ENCODE assay signal across 11 cellular contexts in the genomic region with DNA sequence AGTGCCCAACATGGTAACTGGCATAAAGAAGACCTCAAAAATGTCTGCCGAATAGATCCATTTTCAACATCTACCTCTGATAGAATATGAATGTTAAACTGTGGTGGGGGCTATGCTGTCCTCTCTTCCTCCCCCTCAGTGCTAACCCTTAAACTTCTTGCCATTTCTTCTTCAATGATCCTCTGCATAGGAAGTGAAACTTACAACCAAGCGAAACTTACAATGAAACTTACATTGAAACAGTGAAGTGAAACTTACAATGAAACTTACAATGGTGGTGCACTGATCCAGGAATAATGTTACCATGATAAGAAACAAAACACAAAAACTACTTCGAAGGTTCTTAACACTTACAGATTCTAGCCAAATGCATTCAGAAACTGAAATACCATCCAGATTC. TPM values are rescaled to one million over a fixed set of nuclear protein-coding genes. Genes with fewer than 3 reads are reported as not detected.
DNase-seq lines count a peak whose midpoint lies in the region; ATAC-seq lines count a peak whose summit lies in the region.
"Had no signal": no experiment of that assay in that cellular context is flagged by ENCODE, and none has a peak within 500 bp of the region (broad histone marks: within the 10 kb centered on the region; RNA-seq: fewer than 3 reads in every experiment).

No MANE protein-coding gene starts in this region.

- ATAC-seq in HG02938 (IDR thresholded peaks at IDR 0.05; ENCODE audit: unreplicated experiment) (peak; percentile 54), T-helper 17 cell (no peak)
- ATAC-seq in stimulated activated memory B cell treated with anti-CD40 and anti-IgM and Interleukin-4, amounts not matched to agents 10 μg/mL and 1 μg/mL and 100 μg/mL, for 72 hours = peak; percentile 81

- no peaks in the 10 kb centered on the region for H3K9me3 ChIP-seq in T-helper 17 cell (ENCODE audit: control insufficient read depth, low read length, poor library complexity, severe bottlenecking)

- peaks cover 90% of the 10 kb centered on the region for H3K36me3 Mint-ChIP-seq in activated T-cell treated with anti-CD3 and anti-CD28 coated beads, Interleukin-2, amount 50 U/mL, for 24 hours (ENCODE audit: low read depth)
- peaks cover 2% of the 10 kb centered on the region for H3K36me3 Mint-ChIP-seq in T-helper 17 cell (ENCODE audit: low read depth)
- peaks cover 51% of the 10 kb centered on the region for H3K36me3 Mint-ChIP-seq in stimulated activated memory B cell treated with anti-CD40 and anti-IgM and Interleukin-4, amounts not matched to agents 10 μg/mL and 1 μg/mL and 100 μg/mL, for 72 hours

- peak overlapping the region; percentile 60 for H3K27ac Mint-ChIP-seq in activated T-cell treated with anti-CD3 and anti-CD28 coated beads, Interleukin-2, amount 50 U/mL, for 24 hours
- peak overlapping the region; percentile 24 for H3K27ac Mint-ChIP-seq in T-helper 17 cell
- H3K27ac Mint-ChIP-seq in stimulated activated memory B cell treated with anti-CD40 and anti-IgM and Interleukin-4, amounts not matched to agents 10 μg/mL and 1 μg/mL and 100 μg/mL, for 72 hours = peak overlapping the region; percentile 15
- H3K27ac Mint-ChIP-seq: nephron had no signal

- no peak overlapping the region for H3K4me3 Mint-ChIP-seq in activated T-cell treated with anti-CD3 and anti-CD28 coated beads, Interleukin-2, amount 50 U/mL, for 24 hours
- H3K4me3 Mint-ChIP-seq in T-helper 17 cell = no peak overlapping the region
- H3K4me3 Mint-ChIP-seq in stimulated activated memory B cell treated with anti-CD40 and anti-IgM and Interleukin-4, amounts not matched to agents 10 μg/mL and 1 μg/mL and 100 μg/mL, for 72 hours = peak overlapping the region; percentile 0

- H3K4me1 Mint-ChIP-seq in activated T-cell treated with anti-CD3 and anti-CD28 coated beads, Interleukin-2, amount 50 U/mL, for 24 hours (ENCODE audit: low read depth) = peaks cover 45% of the 10 kb centered on the region
- peaks cover 20% of the 10 kb centered on the region for H3K4me1 Mint-ChIP-seq in T-helper 17 cell
- peaks cover 45% of the 10 kb centered on the region for H3K4me1 Mint-ChIP-seq in stimulated activated memory B cell treated with anti-CD40 and anti-IgM and Interleukin-4, amounts not matched to agents 10 μg/mL and 1 μg/mL and 100 μg/mL, for 72 hours

- in situ Hi-C loops in G401 (cut with HindIII; ENCODE audit: low sequenced_read_pairs) = no loop called here

- DNase-seq in activated T-cell treated with anti-CD3 and anti-CD28 coated beads, Interleukin-2, amount 50 U/mL, for 24 hours = no peak
- no peak for DNase-seq in activated T-cell treated with anti-CD3 and anti-CD28 coated beads, Interleukin-2, amount 50 U/mL, for 48 hours
- DNase-seq in T-helper 17 cell (no peak), G401 (ENCODE audit: low spot score) (no peak), NCI-H187 (lab: John Stamatoyannopoulos, UW) (no peak), DMS79 (lab: John Stamatoyannopoulos, UW) (no peak)
- DNase-seq: activated naive CD4-positive, alpha-beta T cell treated with Interleukin-2 at 50 U/mL for 16 hours; NCI-H2029 treated with DMSO at 0.1 percent for 48 hours had no signal

- no peaks in the 10 kb centered on the region for H3K9me3 Mint-ChIP-seq in activated T-cell treated with anti-CD3 and anti-CD28 coated beads, Interleukin-2, amount 50 U/mL, for 24 hours
- no peaks in the 10 kb centered on the region for H3K9me3 Mint-ChIP-seq in stimulated activated memory B cell treated with anti-CD40 and anti-IgM and Interleukin-4, amounts not matched to agents 10 μg/mL and 1 μg/mL and 100 μg/mL, for 72 hours
- H3K9me3 Mint-ChIP-seq: nephron had no signal

- H3K27me3 Mint-ChIP-seq in activated T-cell treated with anti-CD3 and anti-CD28 coated beads, Interleukin-2, amount 50 U/mL, for 24 hours = no peaks in the 10 kb centered on the region
- H3K27me3 Mint-ChIP-seq in T-helper 17 cell = no peaks in the 10 kb centered on the region
- H3K27me3 Mint-ChIP-seq in stimulated activated memory B cell treated with anti-CD40 and anti-IgM and Interleukin-4, amounts not matched to agents 10 μg/mL and 1 μg/mL and 100 μg/mL, for 72 hours = no peaks in the 10 kb centered on the region

RNA-seq across cellular contexts. Expression of a gene that starts 4.7 kb away (rescaled TPM):
- total RNA-seq in T-helper 17 cell = 10 to 100 TPM; 37.2 to 39.8 TPM
- 181 and 217 TPM in 2 replicates for total RNA-seq in G401 (2014; rRNA removed; shearing (Covaris generic))

RNA-seq across cellular contexts. Expression of a gene that starts 49.7 kb away (rescaled TPM):
- not detected for total RNA-seq in T-helper 17 cell
- not detected in 2 replicates for total RNA-seq in G401 (2014; rRNA removed; shearing (Covaris generic))

RNA-seq across cellular contexts. Expression of a gene that starts 56.9 kb away (rescaled TPM):
- total RNA-seq in T-helper 17 cell = not detected
- not detected in 2 replicates for total RNA-seq in G401 (2014; rRNA removed; shearing (Covaris generic))
